ENCODE assay signal across 27 cellular contexts in the genomic region with DNA sequence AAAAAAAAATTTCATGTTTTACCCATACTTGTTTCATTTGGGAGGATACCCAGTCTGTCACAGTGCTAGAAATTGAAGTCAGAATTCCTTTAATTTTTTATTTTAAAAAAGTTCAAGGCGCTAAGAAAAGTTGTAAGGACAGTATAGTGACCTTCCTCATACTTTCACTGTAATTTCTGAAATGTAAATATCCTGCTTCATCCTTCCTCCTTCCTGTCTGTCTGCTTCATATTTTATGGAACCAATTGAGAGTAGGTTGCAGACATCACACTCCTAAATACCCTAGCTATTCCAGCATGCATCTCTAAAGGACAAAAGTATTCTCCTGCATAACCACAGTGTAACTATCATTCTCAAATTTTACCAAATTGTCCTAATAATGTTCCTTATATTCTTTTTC. TPM values are rescaled to one million over a fixed set of nuclear protein-coding genes. Genes with fewer than 3 reads are reported as not detected.
"Had no signal": no experiment of that assay in that cellular context is flagged by ENCODE, and none has a peak within 500 bp of the region (broad histone marks: within the 10 kb centered on the region; RNA-seq: fewer than 3 reads in every experiment).

No MANE protein-coding gene starts in this region.

- H3K27ac ChIP-seq: neural progenitor cell, pancreas, prostate gland, right lobe of liver, sigmoid colon, stomach, suprapubic skin, testis, tibial nerve, vagina had no signal

- H3K27me3 ChIP-seq: neural progenitor cell, pancreas, right lobe of liver, sigmoid colon, stomach, suprapubic skin, testis, tibial nerve, upper lobe of left lung, vagina had no signal

- H2AFZ ChIP-seq: neural progenitor cell had no signal

- H3K4me1 Mint-ChIP-seq: natural killer cell, nephron, neural progenitor cell had no signal

- H3K4me2 ChIP-seq: neural progenitor cell had no signal

- H3K4me3 ChIP-seq: neural progenitor cell, pancreas, prostate gland, right lobe of liver, sigmoid colon, stomach, suprapubic skin, testis, tibial nerve, upper lobe of left lung, vagina had no signal

- H3K4me1 ChIP-seq: neural progenitor cell, sigmoid colon, testis, tibial nerve, vagina had no signal

- H3K9me3 Mint-ChIP-seq: naive thymus-derived CD4-positive, alpha-beta T cell; natural killer cell; nephron; neural progenitor cell; stimulated activated effector memory CD8-positive, alpha-beta T cell treated with anti-CD3 and anti-CD28 coated beads, Interleukin-12 subunit alpha, Interleukin-12 subunit beta, amount 100 ng/mL, for 72 hours; stimulated activated naive B cell treated with anti-CD40 and anti-IgM and Interleukin-4, amounts not matched to agents 10 μg/mL and 1 μg/mL and 100 μg/mL, for 72 hours had no signal

- ATAC-seq: naive thymus-derived CD4-positive, alpha-beta T cell; natural killer cell; pancreas; right cardiac atrium; right lobe of liver; stimulated activated effector memory CD8-positive, alpha-beta T cell treated with anti-CD3 and anti-CD28 coated beads, Interleukin-12 subunit alpha, Interleukin-12 subunit beta, amount 100 ng/mL, for 72 hours; stimulated activated naive B cell treated with anti-CD40 and anti-IgM and Interleukin-4, amounts not matched to agents 10 μg/mL and 1 μg/mL and 100 μg/mL, for 72 hours; stimulated activated naive CD8-positive, alpha-beta T cell treated with anti-CD3 and anti-CD28 coated beads, Interleukin-15, Interleukin-2, amounts not matched to agents 100 U/mL and 50 U/mL, for 24 hours had no signal

- H3K27ac Mint-ChIP-seq: natural killer cell; nephron; neural progenitor cell; stimulated activated effector memory CD8-positive, alpha-beta T cell treated with anti-CD3 and anti-CD28 coated beads, Interleukin-12 subunit alpha, Interleukin-12 subunit beta, amount 100 ng/mL, for 72 hours; stimulated activated naive B cell treated with anti-CD40 and anti-IgM and Interleukin-4, amounts not matched to agents 10 μg/mL and 1 μg/mL and 100 μg/mL, for 72 hours had no signal

- H3K9me3 ChIP-seq: pancreas, prostate gland, right lobe of liver, sigmoid colon, stomach, suprapubic skin, testis, tibial nerve, upper lobe of left lung, vagina had no signal

- H3K4me3 Mint-ChIP-seq: naive thymus-derived CD4-positive, alpha-beta T cell; natural killer cell; nephron; neural progenitor cell; stimulated activated effector memory CD8-positive, alpha-beta T cell treated with anti-CD3 and anti-CD28 coated beads, Interleukin-12 subunit alpha, Interleukin-12 subunit beta, amount 100 ng/mL, for 72 hours; stimulated activated naive B cell treated with anti-CD40 and anti-IgM and Interleukin-4, amounts not matched to agents 10 μg/mL and 1 μg/mL and 100 μg/mL, for 72 hours had no signal

- H3K36me3 Mint-ChIP-seq: natural killer cell; neural progenitor cell; stimulated activated effector memory CD8-positive, alpha-beta T cell treated with anti-CD3 and anti-CD28 coated beads, Interleukin-12 subunit alpha, Interleukin-12 subunit beta, amount 100 ng/mL, for 72 hours; stimulated activated naive B cell treated with anti-CD40 and anti-IgM and Interleukin-4, amounts not matched to agents 10 μg/mL and 1 μg/mL and 100 μg/mL, for 72 hours had no signal

- H3K27me3 Mint-ChIP-seq: naive thymus-derived CD4-positive, alpha-beta T cell; stimulated activated naive B cell treated with anti-CD40 and anti-IgM and Interleukin-4, amounts not matched to agents 10 μg/mL and 1 μg/mL and 100 μg/mL, for 72 hours had no signal

- H3K36me3 ChIP-seq: neural progenitor cell, pancreas, prostate gland, right lobe of liver, sigmoid colon, stomach, suprapubic skin, tibial nerve, upper lobe of left lung, vagina had no signal

- H3K9ac ChIP-seq: neural progenitor cell had no signal

- DNase-seq: naive thymus-derived CD4-positive, alpha-beta T cell; natural killer cell; occipital lobe; pancreas; retina; right cardiac atrium; right lobe of liver; sigmoid colon; small intestine; stimulated activated CD4-positive, alpha-beta T cell treated with anti-CD3 and anti-CD28 coated beads, Interleukin-15, amount 100 ng/mL, for 24 hours; stimulated activated CD4-positive, alpha-beta T cell treated with anti-CD3 and anti-CD28 coated beads, Interleukin-2, amount 100 ng/mL, for 24 hours; stimulated activated CD4-positive, alpha-beta T cell treated with anti-CD3 and anti-CD28 coated beads, Interleukin-2, amount 100 ng/mL, for 48 hours; stimulated activated CD4-positive, alpha-beta T cell treated with anti-CD3 and anti-CD28 coated beads, Interleukin-4, amount 100 ng/mL, for 24 hours; stimulated activated naive B cell treated with anti-CD40 and anti-IgM and Interleukin-4, amounts not matched to agents 10 μg/mL and 1 μg/mL and 100 μg/mL, for 72 hours; stimulated activated naive CD8-positive, alpha-beta T cell treated with anti-CD3 and anti-CD28 coated beads, Interleukin-15, Interleukin-2, amounts not matched to agents 100 U/mL and 50 U/mL, for 24 hours; stomach; testis; trophoblast cell; upper lobe of left lung had no signal

RNA-seq across cellular contexts. Expression of a gene that starts 35.8 kb away (rescaled TPM):
- total RNA-seq: skeletal muscle tissue had no signal
